Comparison of ENCODE assay signal across 1 cellular context in the genomic region with DNA sequence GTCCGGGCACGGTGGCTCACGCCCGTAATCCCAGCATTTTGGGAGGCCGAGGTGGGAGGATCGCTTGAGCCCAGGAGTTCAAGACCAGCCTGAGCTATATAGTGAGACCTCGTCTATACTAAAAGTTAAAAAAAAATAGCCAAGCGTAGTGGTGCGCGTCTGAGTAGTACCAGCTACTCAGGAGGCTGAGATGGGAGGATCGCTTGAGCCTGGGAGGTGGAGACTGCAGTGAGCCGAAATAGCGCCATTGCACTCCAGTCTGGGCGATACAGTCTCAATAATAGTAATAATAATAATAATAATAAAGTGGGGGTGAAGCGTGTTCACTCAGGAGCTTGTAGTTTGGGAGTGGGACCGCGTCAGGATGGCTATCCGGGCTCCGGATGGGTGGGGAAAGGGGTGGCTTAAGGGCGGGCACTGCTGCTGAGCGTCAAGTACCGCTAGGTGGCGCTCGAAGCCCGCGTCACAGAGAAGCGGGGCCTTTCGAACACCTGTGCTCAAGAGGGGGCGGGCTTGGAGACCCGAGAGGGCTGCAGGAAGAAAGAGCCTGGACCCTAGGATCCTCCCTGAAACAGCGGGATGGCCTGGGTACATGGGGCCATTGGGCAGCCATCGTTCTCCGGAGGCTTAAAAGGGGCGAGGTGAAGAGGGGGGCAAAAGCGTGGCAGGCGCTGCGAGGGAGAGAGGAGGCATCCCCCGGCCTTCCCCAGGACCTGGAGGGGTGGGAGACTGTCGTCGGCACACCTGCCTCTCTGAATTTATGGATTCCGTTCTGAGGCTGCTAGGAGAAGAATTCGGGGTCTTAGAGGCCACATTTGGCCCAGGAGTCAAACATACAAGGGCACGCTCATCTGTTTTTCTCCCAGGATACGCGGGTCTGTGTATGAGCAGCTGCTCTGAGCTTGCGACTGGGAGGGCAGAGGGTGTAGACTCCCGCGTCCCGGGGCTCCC.
TF ChIP-seq lines count a peak whose summit lies in the region.

No MANE protein-coding gene starts in this region.

TF ChIP-seq in HepG2, 621 proteins besides CTCF, POLR2A, EP300 and RAD21 (continued from another document):
- TF ChIP-seq, protein P1, sequence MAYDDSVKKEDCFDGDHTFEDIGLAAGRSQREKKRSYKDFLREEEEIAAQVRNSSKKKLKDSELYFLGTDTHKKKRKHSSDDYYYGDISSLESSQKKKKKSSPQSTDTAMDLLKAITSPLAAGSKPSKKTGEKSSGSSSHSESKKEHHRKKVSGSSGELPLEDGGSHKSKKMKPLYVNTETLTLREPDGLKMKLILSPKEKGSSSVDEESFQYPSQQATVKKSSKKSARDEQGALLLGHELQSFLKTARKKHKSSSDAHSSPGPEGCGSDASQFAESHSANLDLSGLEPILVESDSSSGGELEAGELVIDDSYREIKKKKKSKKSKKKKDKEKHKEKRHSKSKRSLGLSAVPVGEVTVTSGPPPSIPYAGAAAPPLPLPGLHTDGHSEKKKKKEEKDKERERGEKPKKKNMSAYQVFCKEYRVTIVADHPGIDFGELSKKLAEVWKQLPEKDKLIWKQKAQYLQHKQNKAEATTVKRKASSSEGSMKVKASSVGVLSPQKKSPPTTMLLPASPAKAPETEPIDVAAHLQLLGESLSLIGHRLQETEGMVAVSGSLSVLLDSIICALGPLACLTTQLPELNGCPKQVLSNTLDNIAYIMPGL (CRISPR knock-in tag; IDR thresholded peaks at IDR 0.05; ENCODE audit: borderline replicate concordance in 1 of 2, low read depth in 1 of 2) = peak; percentile 48 to 69; a peak in 2 of 4 replicates
- TF ChIP-seq, protein P2, sequence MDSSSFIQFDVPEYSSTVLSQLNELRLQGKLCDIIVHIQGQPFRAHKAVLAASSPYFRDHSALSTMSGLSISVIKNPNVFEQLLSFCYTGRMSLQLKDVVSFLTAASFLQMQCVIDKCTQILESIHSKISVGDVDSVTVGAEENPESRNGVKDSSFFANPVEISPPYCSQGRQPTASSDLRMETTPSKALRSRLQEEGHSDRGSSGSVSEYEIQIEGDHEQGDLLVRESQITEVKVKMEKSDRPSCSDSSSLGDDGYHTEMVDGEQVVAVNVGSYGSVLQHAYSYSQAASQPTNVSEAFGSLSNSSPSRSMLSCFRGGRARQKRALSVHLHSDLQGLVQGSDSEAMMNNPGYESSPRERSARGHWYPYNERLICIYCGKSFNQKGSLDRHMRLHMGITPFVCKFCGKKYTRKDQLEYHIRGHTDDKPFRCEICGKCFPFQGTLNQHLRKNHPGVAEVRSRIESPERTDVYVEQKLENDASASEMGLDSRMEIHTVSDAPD (CRISPR knock-in tag; IDR thresholded peaks at IDR 0.05) = no peak
- TF ChIP-seq, protein P3, sequence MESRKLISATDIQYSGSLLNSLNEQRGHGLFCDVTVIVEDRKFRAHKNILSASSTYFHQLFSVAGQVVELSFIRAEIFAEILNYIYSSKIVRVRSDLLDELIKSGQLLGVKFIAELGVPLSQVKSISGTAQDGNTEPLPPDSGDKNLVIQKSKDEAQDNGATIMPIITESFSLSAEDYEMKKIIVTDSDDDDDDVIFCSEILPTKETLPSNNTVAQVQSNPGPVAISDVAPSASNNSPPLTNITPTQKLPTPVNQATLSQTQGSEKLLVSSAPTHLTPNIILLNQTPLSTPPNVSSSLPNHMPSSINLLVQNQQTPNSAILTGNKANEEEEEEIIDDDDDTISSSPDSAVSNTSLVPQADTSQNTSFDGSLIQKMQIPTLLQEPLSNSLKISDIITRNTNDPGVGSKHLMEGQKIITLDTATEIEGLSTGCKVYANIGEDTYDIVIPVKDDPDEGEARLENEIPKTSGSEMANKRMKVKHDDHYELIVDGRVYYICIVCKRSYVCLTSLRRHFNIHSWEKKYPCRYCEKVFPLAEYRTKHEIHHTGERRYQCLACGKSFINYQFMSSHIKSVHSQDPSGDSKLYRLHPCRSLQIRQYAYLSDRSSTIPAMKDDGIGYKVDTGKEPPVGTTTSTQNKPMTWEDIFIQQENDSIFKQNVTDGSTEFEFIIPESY (CRISPR knock-in tag; IDR thresholded peaks at IDR 0.05) = peak; percentile 23; the same call in 1 of the 2 replicates
- TF ChIP-seq ZBTB7A (CRISPR knock-in tag; IDR thresholded peaks at IDR 0.05) (peak; percentile 38; the same call in 1 of the 2 replicates), KDM5B (CRISPR knock-in tag; IDR thresholded peaks at IDR 0.05; ENCODE audit: borderline replicate concordance) (0 out of 2 replicates have a peak, but pooled peaks have one; percentile 27), STAG1 (CRISPR knock-in tag; IDR thresholded peaks at IDR 0.05) (peak; percentile 81), ZNF567 (CRISPR knock-in tag; IDR thresholded peaks at IDR 0.05; ENCODE audit: borderline replicate concordance) (no peak), KDM2A (CRISPR knock-in tag; IDR thresholded peaks at IDR 0.05; ENCODE audit: borderline replicate concordance, low read depth) (0 out of 2 replicates have a peak, but pooled peaks have one; percentile 51), THAP11 (CRISPR knock-in tag; IDR thresholded peaks at IDR 0.05) (0 out of 2 replicates have a peak, but pooled peaks have one; percentile 22), TEAD3 (CRISPR knock-in tag; optimal IDR thresholded peaks at IDR 0.05; ENCODE audit: borderline replicate concordance) (peak; percentile 10), TARDBP (CRISPR knock-in tag; IDR thresholded peaks at IDR 0.05) (no peak), MTF2 (CRISPR knock-in tag; IDR thresholded peaks at IDR 0.05; ENCODE audit: borderline replicate concordance) (0 out of 2 replicates have a peak, but pooled peaks have one; percentile 24), SALL1 (CRISPR knock-in tag; IDR thresholded peaks at IDR 0.05) (peak; percentile 36; the same call in 1 of the 2 replicates), ZBTB38 (CRISPR knock-in tag; IDR thresholded peaks at IDR 0.05) (0 out of 2 replicates have a peak, but pooled peaks have one; percentile 20)
- TF ChIP-seq, protein P4, sequence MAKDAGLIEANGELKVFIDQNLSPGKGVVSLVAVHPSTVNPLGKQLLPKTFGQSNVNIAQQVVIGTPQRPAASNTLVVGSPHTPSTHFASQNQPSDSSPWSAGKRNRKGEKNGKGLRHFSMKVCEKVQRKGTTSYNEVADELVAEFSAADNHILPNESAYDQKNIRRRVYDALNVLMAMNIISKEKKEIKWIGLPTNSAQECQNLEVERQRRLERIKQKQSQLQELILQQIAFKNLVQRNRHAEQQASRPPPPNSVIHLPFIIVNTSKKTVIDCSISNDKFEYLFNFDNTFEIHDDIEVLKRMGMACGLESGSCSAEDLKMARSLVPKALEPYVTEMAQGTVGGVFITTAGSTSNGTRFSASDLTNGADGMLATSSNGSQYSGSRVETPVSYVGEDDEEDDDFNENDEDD (CRISPR knock-in tag; IDR thresholded peaks at IDR 0.05; ENCODE audit: borderline replicate concordance) = peak; percentile 46; the same call in 1 of the 2 replicates
- TF ChIP-seq, protein P5, sequence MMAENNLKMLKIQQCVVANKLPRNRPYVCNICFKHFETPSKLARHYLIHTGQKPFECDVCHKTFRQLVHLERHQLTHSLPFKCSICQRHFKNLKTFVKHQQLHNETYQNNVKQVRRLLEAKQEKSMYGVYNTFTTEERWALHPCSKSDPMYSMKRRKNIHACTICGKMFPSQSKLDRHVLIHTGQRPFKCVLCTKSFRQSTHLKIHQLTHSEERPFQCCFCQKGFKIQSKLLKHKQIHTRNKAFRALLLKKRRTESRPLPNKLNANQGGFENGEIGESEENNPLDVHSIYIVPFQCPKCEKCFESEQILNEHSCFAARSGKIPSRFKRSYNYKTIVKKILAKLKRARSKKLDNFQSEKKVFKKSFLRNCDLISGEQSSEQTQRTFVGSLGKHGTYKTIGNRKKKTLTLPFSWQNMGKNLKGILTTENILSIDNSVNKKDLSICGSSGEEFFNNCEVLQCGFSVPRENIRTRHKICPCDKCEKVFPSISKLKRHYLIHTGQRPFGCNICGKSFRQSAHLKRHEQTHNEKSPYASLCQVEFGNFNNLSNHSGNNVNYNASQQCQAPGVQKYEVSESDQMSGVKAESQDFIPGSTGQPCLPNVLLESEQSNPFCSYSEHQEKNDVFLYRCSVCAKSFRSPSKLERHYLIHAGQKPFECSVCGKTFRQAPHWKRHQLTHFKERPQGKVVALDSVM (CRISPR knock-in tag; IDR thresholded peaks at IDR 0.05) = peak; percentile 81
- TF ChIP-seq, protein P6, sequence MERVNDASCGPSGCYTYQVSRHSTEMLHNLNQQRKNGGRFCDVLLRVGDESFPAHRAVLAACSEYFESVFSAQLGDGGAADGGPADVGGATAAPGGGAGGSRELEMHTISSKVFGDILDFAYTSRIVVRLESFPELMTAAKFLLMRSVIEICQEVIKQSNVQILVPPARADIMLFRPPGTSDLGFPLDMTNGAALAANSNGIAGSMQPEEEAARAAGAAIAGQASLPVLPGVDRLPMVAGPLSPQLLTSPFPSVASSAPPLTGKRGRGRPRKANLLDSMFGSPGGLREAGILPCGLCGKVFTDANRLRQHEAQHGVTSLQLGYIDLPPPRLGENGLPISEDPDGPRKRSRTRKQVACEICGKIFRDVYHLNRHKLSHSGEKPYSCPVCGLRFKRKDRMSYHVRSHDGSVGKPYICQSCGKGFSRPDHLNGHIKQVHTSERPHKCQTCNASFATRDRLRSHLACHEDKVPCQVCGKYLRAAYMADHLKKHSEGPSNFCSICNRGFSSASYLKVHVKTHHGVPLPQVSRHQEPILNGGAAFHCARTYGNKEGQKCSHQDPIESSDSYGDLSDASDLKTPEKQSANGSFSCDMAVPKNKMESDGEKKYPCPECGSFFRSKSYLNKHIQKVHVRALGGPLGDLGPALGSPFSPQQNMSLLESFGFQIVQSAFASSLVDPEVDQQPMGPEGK (CRISPR knock-in tag; IDR thresholded peaks at IDR 0.05) = peak; percentile 36; the same call in 1 of the 2 replicates
- TF ChIP-seq, protein P7, sequence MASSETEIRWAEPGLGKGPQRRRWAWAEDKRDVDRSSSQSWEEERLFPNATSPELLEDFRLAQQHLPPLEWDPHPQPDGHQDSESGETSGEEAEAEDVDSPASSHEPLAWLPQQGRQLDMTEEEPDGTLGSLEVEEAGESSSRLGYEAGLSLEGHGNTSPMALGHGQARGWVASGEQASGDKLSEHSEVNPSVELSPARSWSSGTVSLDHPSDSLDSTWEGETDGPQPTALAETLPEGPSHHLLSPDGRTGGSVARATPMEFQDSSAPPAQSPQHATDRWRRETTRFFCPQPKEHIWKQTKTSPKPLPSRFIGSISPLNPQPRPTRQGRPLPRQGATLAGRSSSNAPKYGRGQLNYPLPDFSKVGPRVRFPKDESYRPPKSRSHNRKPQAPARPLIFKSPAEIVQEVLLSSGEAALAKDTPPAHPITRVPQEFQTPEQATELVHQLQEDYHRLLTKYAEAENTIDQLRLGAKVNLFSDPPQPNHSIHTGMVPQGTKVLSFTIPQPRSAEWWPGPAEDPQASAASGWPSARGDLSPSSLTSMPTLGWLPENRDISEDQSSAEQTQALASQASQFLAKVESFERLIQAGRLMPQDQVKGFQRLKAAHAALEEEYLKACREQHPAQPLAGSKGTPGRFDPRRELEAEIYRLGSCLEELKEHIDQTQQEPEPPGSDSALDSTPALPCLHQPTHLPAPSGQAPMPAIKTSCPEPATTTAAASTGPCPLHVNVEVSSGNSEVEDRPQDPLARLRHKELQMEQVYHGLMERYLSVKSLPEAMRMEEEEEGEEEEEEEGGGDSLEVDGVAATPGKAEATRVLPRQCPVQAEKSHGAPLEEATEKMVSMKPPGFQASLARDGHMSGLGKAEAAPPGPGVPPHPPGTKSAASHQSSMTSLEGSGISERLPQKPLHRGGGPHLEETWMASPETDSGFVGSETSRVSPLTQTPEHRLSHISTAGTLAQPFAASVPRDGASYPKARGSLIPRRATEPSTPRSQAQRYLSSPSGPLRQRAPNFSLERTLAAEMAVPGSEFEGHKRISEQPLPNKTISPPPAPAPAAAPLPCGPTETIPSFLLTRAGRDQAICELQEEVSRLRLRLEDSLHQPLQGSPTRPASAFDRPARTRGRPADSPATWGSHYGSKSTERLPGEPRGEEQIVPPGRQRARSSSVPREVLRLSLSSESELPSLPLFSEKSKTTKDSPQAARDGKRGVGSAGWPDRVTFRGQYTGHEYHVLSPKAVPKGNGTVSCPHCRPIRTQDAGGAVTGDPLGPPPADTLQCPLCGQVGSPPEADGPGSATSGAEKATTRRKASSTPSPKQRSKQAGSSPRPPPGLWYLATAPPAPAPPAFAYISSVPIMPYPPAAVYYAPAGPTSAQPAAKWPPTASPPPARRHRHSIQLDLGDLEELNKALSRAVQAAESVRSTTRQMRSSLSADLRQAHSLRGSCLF (CRISPR knock-in tag; IDR thresholded peaks at IDR 0.05; ENCODE audit: borderline replicate concordance) = no peak
